1 cellular context compared by ENCODE assay signal in genomic region chr22:20963201-20964052, GRCh38.
TF ChIP-seq lines count a peak whose summit lies in the region.

No MANE protein-coding gene starts in this region.

TF ChIP-seq in GM23338, 12 proteins besides CTCF, POLR2A, EP300 and RAD21:
- TF ChIP-seq REST (IDR thresholded peaks at IDR 0.05; ENCODE audit: unreplicated experiment) (no peak), ETS1 (IDR thresholded peaks at IDR 0.05) (no peak), CREB1 (CRISPR knock-in tag; IDR thresholded peaks at IDR 0.05; ENCODE audit: low read depth) (no peak), POLR2AphosphoS5 (IDR thresholded peaks at IDR 0.05; ENCODE audit: low read depth) (no peak), ZNF114 (CRISPR knock-in tag; IDR thresholded peaks at IDR 0.05) (no peak), ZNF331 (CRISPR knock-in tag; IDR thresholded peaks at IDR 0.05; ENCODE audit: low read depth) (no peak), EZH2 (IDR thresholded peaks at IDR 0.05; ENCODE audit: low read depth, unreplicated experiment) (no peak), ZNF462 (CRISPR knock-in tag; IDR thresholded peaks at IDR 0.05) (no peak), JUNB (IDR thresholded peaks at IDR 0.05; ENCODE audit: unreplicated experiment) (no peak), NANOG (IDR thresholded peaks at IDR 0.05; ENCODE audit: borderline replicate concordance) (no peak), EZH2phosphoT487 (IDR thresholded peaks at IDR 0.05; ENCODE audit: unreplicated experiment) (no peak), STAT1 (IDR thresholded peaks at IDR 0.05; ENCODE audit: unreplicated experiment) (no peak)
